In the genomic region with DNA sequence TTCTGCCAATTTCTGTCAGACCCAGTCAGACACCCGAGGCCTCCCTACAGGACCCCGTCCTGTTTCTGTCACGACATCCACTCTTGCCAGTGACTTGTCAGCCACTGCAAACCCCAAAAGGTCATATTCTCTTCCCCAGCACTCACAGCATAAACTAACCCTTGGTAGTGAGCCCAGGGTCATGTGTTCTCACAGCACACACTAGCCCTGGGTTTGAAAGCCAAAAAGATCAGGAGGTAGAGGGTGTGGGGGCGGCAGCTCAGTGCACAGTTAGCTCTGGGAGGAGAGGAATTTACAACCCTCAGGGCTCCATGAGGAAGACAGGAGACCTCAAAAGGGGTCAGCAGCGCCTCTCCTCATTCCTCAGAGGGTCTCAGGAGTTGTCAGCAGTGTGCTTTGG, we compare ENCODE assay signal across 13 cellular contexts. TPM values are rescaled to one million over a fixed set of nuclear protein-coding genes. Genes with fewer than 3 reads are reported as not detected.
DNase-seq lines count a peak whose midpoint lies in the region; ATAC-seq and TF ChIP-seq lines count a peak whose summit lies in the region.
"Had no signal": no experiment of that assay in that cellular context is flagged by ENCODE, and none has a peak within 500 bp of the region (broad histone marks: within the 10 kb centered on the region; RNA-seq: fewer than 3 reads in every experiment).

No MANE protein-coding gene starts in this region.

- intact Hi-C loops in heart right ventricle (cut with DNase I) (no loop called here), sigmoid colon (cut with DNase I) (no loop called here)

- CTCF ChIA-PET in HEK293T (lab: Yijun Ruan, JAX) (interaction anchor here (0.6 kb wide), 1 partner anchor 56 kb away, joined by 4 read pairs; no protein-coding TSS in a partner anchor), RWPE1 (lab: Yijun Ruan, JAX) (no interaction called here)

- no peaks in the 10 kb centered on the region for H3K36me3 ChIP-seq in heart right ventricle
- H3K36me3 ChIP-seq in sigmoid colon = no peaks in the 10 kb centered on the region

- no peak for TF ChIP-seq POLR2A in sigmoid colon (IDR thresholded peaks at IDR 0.05)

- peak; percentile 79 to 92 (median 82) for ATAC-seq in heart right ventricle
- ATAC-seq in natural killer cell treated with Interleukin-12 subunit alpha and Interleukin-12 subunit beta and Interleukin-15 and Interleukin-18, amount 100 ng/mL, for 72 hours = no peak
- ATAC-seq: foreskin keratinocyte had no signal

- WGBS in heart right ventricle, 2 donors = 74 to 75% methylated on average over 5 of the region's 5 CpGs
- WGBS in sigmoid colon, 2 donors = 85 to 88% methylated on average over 5 of the region's 5 CpGs

- peak overlapping the region; percentile 10 for H3K27ac Mint-ChIP-seq in activated naive CD8-positive, alpha-beta T cell
- no peak overlapping the region for H3K27ac Mint-ChIP-seq in natural killer cell treated with Interleukin-12 subunit alpha and Interleukin-12 subunit beta and Interleukin-15 and Interleukin-18, amount 100 ng/mL, for 72 hours

- POLR2A ChIA-PET in HEK293T (lab: Yijun Ruan, JAX) (no interaction called here), RWPE1 (lab: Yijun Ruan, JAX; ENCODE audit: low non-redundant PET) (no interaction called here)

- peak; percentile 55 for DNase-seq in AG20443 (ENCODE audit: low spot score)
- DNase-seq in heart right ventricle = peak; percentile 25 to 61
- peak; percentile 77 for DNase-seq in sigmoid colon
- no peak for DNase-seq in HEK293T (ENCODE audit: extremely low spot score)
- no peak for DNase-seq in natural killer cell treated with Interleukin-12 subunit alpha and Interleukin-12 subunit beta and Interleukin-15 and Interleukin-18, amount 100 ng/mL, for 72 hours (ENCODE audit: low spot score)
- DNase-seq in RWPE1 (ENCODE audit: low spot score) = no peak
- no peak for DNase-seq in amygdala (lab: John Stamatoyannopoulos, UW)
- DNase-seq: activated CD4-positive, alpha-beta T cell treated with anti-CD3 and anti-CD28 coated beads for 48 hours; foreskin keratinocyte; mesendoderm; NCI-H2081 treated with DMSO at 0.1 percent for 48 hours; stimulated activated CD4-positive, alpha-beta T cell treated with anti-CD3 and anti-CD28 coated beads, Interleukin-1b, Interleukin-23, amount 100 ng/mL, for 48 hours had no signal

- peaks cover 55% of the 10 kb centered on the region for H3K4me1 Mint-ChIP-seq in activated naive CD8-positive, alpha-beta T cell (ENCODE audit: low read depth)
- no peaks in the 10 kb centered on the region for H3K4me1 Mint-ChIP-seq in natural killer cell treated with Interleukin-12 subunit alpha and Interleukin-12 subunit beta and Interleukin-15 and Interleukin-18, amount 100 ng/mL, for 72 hours (ENCODE audit: low read depth in 2 of 2)

- H3K36me3 Mint-ChIP-seq in activated naive CD8-positive, alpha-beta T cell = peaks cover 4% of the 10 kb centered on the region
- H3K36me3 Mint-ChIP-seq in natural killer cell treated with Interleukin-12 subunit alpha and Interleukin-12 subunit beta and Interleukin-15 and Interleukin-18, amount 100 ng/mL, for 72 hours = no peaks in the 10 kb centered on the region

- H3K4me3 Mint-ChIP-seq in activated naive CD8-positive, alpha-beta T cell = no peak overlapping the region
- H3K4me3 Mint-ChIP-seq in natural killer cell treated with Interleukin-12 subunit alpha and Interleukin-12 subunit beta and Interleukin-15 and Interleukin-18, amount 100 ng/mL, for 72 hours = no peak overlapping the region

- no peak for TF ChIP-seq CTCF in heart right ventricle (IDR thresholded peaks at IDR 0.05)
- no peak for TF ChIP-seq CTCF in sigmoid colon (IDR thresholded peaks at IDR 0.05)
- no peak for TF ChIP-seq CTCF in RWPE1 (conservative IDR thresholded peaks at IDR 0.05; ENCODE audit: low read depth)

- H3K4me3 ChIP-seq in heart right ventricle = no peak overlapping the region
- no peak overlapping the region for H3K4me3 ChIP-seq in sigmoid colon

- H3K9me3 ChIP-seq in heart right ventricle (peaks cover 0 to 15% (median 4%) of the 10 kb centered on the region in 11 donors), sigmoid colon (peaks cover 0 to 3% (median 0%) of the 10 kb centered on the region in 4 donors)

- no peaks in the 10 kb centered on the region for H3K27me3 Mint-ChIP-seq in activated naive CD8-positive, alpha-beta T cell
- H3K27me3 Mint-ChIP-seq in natural killer cell treated with Interleukin-12 subunit alpha and Interleukin-12 subunit beta and Interleukin-15 and Interleukin-18, amount 100 ng/mL, for 72 hours = peaks cover 32 to 42% of the 10 kb centered on the region in 2 donors

- TF ChIP-seq EP300 in sigmoid colon (IDR thresholded peaks at IDR 0.05) = no peak

- H3K27ac ChIP-seq in heart right ventricle (peak overlapping the region; percentile 4 to 83 (median 65)), sigmoid colon (peak overlapping the region; percentile 53 to 72 (median 68)), RWPE1 (no peak overlapping the region)
- H3K27ac ChIP-seq: foreskin keratinocyte had no signal

- no peaks in the 10 kb centered on the region for H3K27me3 ChIP-seq in heart right ventricle
- no peaks in the 10 kb centered on the region for H3K27me3 ChIP-seq in sigmoid colon
- H3K27me3 ChIP-seq: foreskin keratinocyte had no signal

- H3K9me3 Mint-ChIP-seq in activated naive CD8-positive, alpha-beta T cell (ENCODE audit: low read depth) = peaks cover 18% of the 10 kb centered on the region
- no peaks in the 10 kb centered on the region for H3K9me3 Mint-ChIP-seq in natural killer cell treated with Interleukin-12 subunit alpha and Interleukin-12 subunit beta and Interleukin-15 and Interleukin-18, amount 100 ng/mL, for 72 hours

- H3K4me1 ChIP-seq in heart right ventricle (peaks cover 0 to 29% (median 22%) of the 10 kb centered on the region in 9 donors), sigmoid colon (peaks cover 0 to 23% (median 16%) of the 10 kb centered on the region in 4 donors)
- H3K4me1 ChIP-seq: foreskin keratinocyte had no signal

TF ChIP-seq in HEK293T, 16 proteins besides CTCF, POLR2A, EP300 and RAD21:
- no peak for TF ChIP-seq FOXA1 (IDR thresholded peaks at IDR 0.05)
- TF ChIP-seq FOXK2 (IDR thresholded peaks at IDR 0.05) = no peak
- no peak for TF ChIP-seq ZNF384 (IDR thresholded peaks at IDR 0.05)
- no peak for TF ChIP-seq L3MBTL2 (conservative IDR thresholded peaks at IDR 0.05)
- TF ChIP-seq CTBP1 (IDR thresholded peaks at IDR 0.05; ENCODE audit: borderline replicate concordance) = no peak
- no peak for TF ChIP-seq HDGF (IDR thresholded peaks at IDR 0.05; ENCODE audit: borderline replicate concordance)
- no peak for TF ChIP-seq SUZ12 (IDR thresholded peaks at IDR 0.05)
- TF ChIP-seq SP1 (IDR thresholded peaks at IDR 0.05) = no peak
- no peak for TF ChIP-seq ELF4 (IDR thresholded peaks at IDR 0.05)
- TF ChIP-seq TARDBP (IDR thresholded peaks at IDR 0.05) = no peak

RNA-seq across cellular contexts. Expression of gene SNX9, which starts 9.9 kb away (rescaled TPM):
- 10 to 100 TPM; 27.9 to 39.7 (median 31.6) TPM for total RNA-seq in heart right ventricle
- 10 to 100 TPM; 18.8 to 20.9 TPM for polyA plus RNA-seq in heart right ventricle
- 10 to 100 TPM; 48.5 to 68.1 (median 63.1) TPM for total RNA-seq in sigmoid colon
- polyA plus RNA-seq in sigmoid colon = 10 to 100 TPM; 42.6 to 72.6 (median 60.1) TPM
- 10 to 100 TPM in 1 of 2 donors, 1 to 10 TPM in 1; 5.4 to 14.6 TPM for total RNA-seq in natural killer cell treated with Interleukin-12 subunit alpha and Interleukin-12 subunit beta and Interleukin-15 and Interleukin-18, amount 100 ng/mL, for 72 hours

Comparison
In these comparisons a context has a peak if more than half of its experiments do, and no peak if none do; other contexts are left out.
1. DNase-seq: peak in AG20443 (single experiment), heart right ventricle (2 of 2) and sigmoid colon (single experiment); none in HEK293T (single experiment), natural killer cell treated with Interleukin-12 subunit alpha and Interleukin-12 subunit beta and Interleukin-15 and Interleukin-18, amount 100 ng/mL, for 72 hours (single experiment), RWPE1 (single experiment) and amygdala (0 of 56).
2. ATAC-seq: peak in heart right ventricle (8 of 8); none in natural killer cell treated with Interleukin-12 subunit alpha and Interleukin-12 subunit beta and Interleukin-15 and Interleukin-18, amount 100 ng/mL, for 72 hours (0 of 2).